Comparison of ENCODE assay signal across 20 cellular contexts in genomic region chr13:43196750-43197149, GRCh38.
"Had no signal": no experiment of that assay in that cellular context is flagged by ENCODE, and none has a peak within 500 bp of the region (broad histone marks: within the 10 kb centered on the region; RNA-seq: fewer than 3 reads in every experiment).

No MANE protein-coding gene starts in this region.

- H3K36me3 Mint-ChIP-seq: activated CD4-positive, alpha-beta memory T cell treated with anti-CD3 and anti-CD28 coated beads for 36 hours; activated naive CD4-positive, alpha-beta T cell treated with anti-CD3 and anti-CD28 coated beads, Interleukin-2, amount 50 U/mL, for 72 hours had no signal

- DNase-seq: activated CD4-positive, alpha-beta memory T cell treated with anti-CD3 and anti-CD28 coated beads for 36 hours; activated CD4-positive, alpha-beta T cell treated with anti-CD3 and anti-CD28 coated beads, Interleukin-2, amount 10 ng/mL, durations not matched to agents 7 days and 5 days; activated CD4-positive, CD25-positive, alpha-beta regulatory T cell; activated CD8-positive, alpha-beta memory T cell treated with anti-CD3 and anti-CD28 coated beads for 24 hours; activated effector memory CD4-positive, alpha-beta T cell treated with anti-CD3 and anti-CD28 coated beads, Interleukin-2, amount 50 U/mL, for 16 hours; activated naive CD4-positive, alpha-beta T cell treated with Interleukin-2 at 50 U/mL for 16 hours; activated naive CD8-positive, alpha-beta T cell treated with anti-CD3 and anti-CD28 coated beads, Interleukin-2, amount 50 U/mL, for 24 hours; activated T-cell treated with anti-CD3 and anti-CD28 coated beads, Interleukin-2, amount 50 U/mL, for 4 hours; MG63; MV-4-11; NCI-H1105; NCI-H1436; NCI-H1930; NCI-H510A treated with DMSO at 0.1 percent for 48 hours; Peyer's patch; SHP77 treated with DMSO at 0.1 percent for 48 hours; T-helper 2 cell; T1000 had no signal

- H3K27me3 ChIP-seq: MG63, Peyer's patch had no signal

- H3K9me3 Mint-ChIP-seq: activated CD4-positive, alpha-beta memory T cell treated with anti-CD3 and anti-CD28 coated beads for 36 hours; activated CD4-positive, alpha-beta T cell treated with anti-CD3 and anti-CD28 coated beads, Interleukin-2, amount 10 ng/mL, durations not matched to agents 7 days and 5 days; activated naive CD4-positive, alpha-beta T cell treated with anti-CD3 and anti-CD28 coated beads, Interleukin-2, amount 50 U/mL, for 72 hours; activated naive CD8-positive, alpha-beta T cell treated with anti-CD3 and anti-CD28 coated beads, Interleukin-2, amount 50 U/mL, for 24 hours had no signal

- H3K4me1 Mint-ChIP-seq: activated CD4-positive, alpha-beta T cell treated with anti-CD3 and anti-CD28 coated beads, Interleukin-2, amount 10 ng/mL, durations not matched to agents 7 days and 5 days; activated naive CD8-positive, alpha-beta T cell treated with anti-CD3 and anti-CD28 coated beads, Interleukin-2, amount 50 U/mL, for 24 hours had no signal

- H3K4me3 Mint-ChIP-seq: activated CD4-positive, alpha-beta memory T cell treated with anti-CD3 and anti-CD28 coated beads for 36 hours; activated CD4-positive, alpha-beta T cell treated with anti-CD3 and anti-CD28 coated beads, Interleukin-2, amount 10 ng/mL, durations not matched to agents 7 days and 5 days; activated naive CD8-positive, alpha-beta T cell treated with anti-CD3 and anti-CD28 coated beads, Interleukin-2, amount 50 U/mL, for 24 hours; activated T-cell treated with anti-CD3 and anti-CD28 coated beads, Interleukin-2, amount 50 U/mL, for 4 hours had no signal

- H3K9me3 ChIP-seq: MG63, Peyer's patch had no signal

- H3K27ac ChIP-seq: Peyer's patch, VCaP had no signal

- H3K27ac Mint-ChIP-seq: activated CD4-positive, alpha-beta memory T cell treated with anti-CD3 and anti-CD28 coated beads for 36 hours; activated CD4-positive, alpha-beta T cell treated with anti-CD3 and anti-CD28 coated beads, Interleukin-2, amount 10 ng/mL, durations not matched to agents 7 days and 5 days; activated naive CD4-positive, alpha-beta T cell treated with anti-CD3 and anti-CD28 coated beads, Interleukin-2, amount 50 U/mL, for 72 hours; activated naive CD8-positive, alpha-beta T cell treated with anti-CD3 and anti-CD28 coated beads, Interleukin-2, amount 50 U/mL, for 24 hours had no signal

- H3K36me3 ChIP-seq: MG63, Peyer's patch had no signal

- H3K4me3 ChIP-seq: MG63, Peyer's patch had no signal

- H3K4me1 ChIP-seq: Peyer's patch had no signal
